10 cellular contexts compared by ENCODE assay signal in genomic region chr7:44882899-44883298, GRCh38. TPM values are rescaled to one million over a fixed set of nuclear protein-coding genes. Genes with fewer than 3 reads are reported as not detected.
DNase-seq lines count a peak whose midpoint lies in the region; TF ChIP-seq lines count a peak whose summit lies in the region.
"Had no signal": no experiment of that assay in that cellular context is flagged by ENCODE, and none has a peak within 500 bp of the region (broad histone marks: within the 10 kb centered on the region; RNA-seq: fewer than 3 reads in every experiment).

No MANE protein-coding gene starts in this region.

- H3K9me3 ChIP-seq in MM.1S (replicated peaks; ENCODE audit: insufficient read depth, low read length) (no peaks in the 10 kb centered on the region), prostate gland (no peaks in the 10 kb centered on the region), tibial nerve (no peaks in the 10 kb centered on the region)

- peaks cover 57% of the 10 kb centered on the region for H3K79me2 ChIP-seq in MM.1S (ENCODE audit: low read length)

- intact Hi-C loops in dorsolateral prefrontal cortex (cut with DNase I): loop anchor here (10.0 kb wide), 3 partner anchors 102 to 298 kb away; partner anchors contain the start of gene TMED4 (in 1 of the 2)
- intact Hi-C loops in prostate gland (cut with DNase I): loop anchor here (10.0 kb wide), 1 partner anchor 232 kb away; the partner anchor contains the start of gene TBRG4

- 0 out of 2 replicates have a peak, but pooled peaks cover 9% of the 10 kb centered on the region for H3K36me3 ChIP-seq in MM.1S (replicated peaks; ENCODE audit: insufficient read depth, low read length)
- H3K36me3 ChIP-seq in prostate gland: no peaks in the 10 kb centered on the region
- H3K36me3 ChIP-seq in tibial nerve: peaks cover 0 to 19% (median 0%) of the 10 kb centered on the region in 3 donors

- no peaks in the 10 kb centered on the region for H3K27me3 ChIP-seq in MM.1S (replicated peaks; ENCODE audit: insufficient read depth, low read length)
- no peaks in the 10 kb centered on the region for H3K27me3 ChIP-seq in dorsolateral prefrontal cortex
- H3K27me3 ChIP-seq in prostate gland (replicated peaks; ENCODE audit: insufficient read depth): no peaks in the 10 kb centered on the region
- H3K27me3 ChIP-seq in tibial nerve: no peaks in the 10 kb centered on the region

- no peak overlapping the region for H3K4me3 ChIP-seq in MM.1S (ENCODE audit: low read length)
- H3K4me3 ChIP-seq in dorsolateral prefrontal cortex: peak overlapping the region; percentile 7 to 99 (median 91)
- no peak overlapping the region for H3K4me3 ChIP-seq in prostate gland
- H3K4me3 ChIP-seq in tibial nerve: peak overlapping the region in 1 of 4 donors; percentile 77

- H3K4me1 ChIP-seq in MM.1S (ENCODE audit: low read length) (peaks cover 38% of the 10 kb centered on the region), prostate gland (replicated peaks) (peaks cover 24% of the 10 kb centered on the region), tibial nerve (peaks cover 3 to 75% (median 55%) of the 10 kb centered on the region in 4 donors)

- peak overlapping the region; percentile 88; the same call in 1 of the 2 replicates for H3K4me2 ChIP-seq in MM.1S (ENCODE audit: low read depth, low read length)

- H3K4me3 Mint-ChIP-seq in osteocyte (ENCODE audit: unreplicated experiment): peak overlapping the region; percentile 92

- TF ChIP-seq EP300 in tibial nerve (IDR thresholded peaks at IDR 0.05): no peak

- H3F3A ChIP-seq in MM.1S (ENCODE audit: insufficient read depth, low read length): peaks cover 20% of the 10 kb centered on the region

- peaks cover 15% of the 10 kb centered on the region for H3K36me3 Mint-ChIP-seq in osteocyte (ENCODE audit: unreplicated experiment)

- TF ChIP-seq POLR2A in prostate gland (IDR thresholded peaks at IDR 0.05): no peak
- TF ChIP-seq POLR2A in tibial nerve (IDR thresholded peaks at IDR 0.05): no peak

- no peak overlapping the region for H3K9ac ChIP-seq in MM.1S (ENCODE audit: low read length)

- DNase-seq in EL (peak; percentile 39), MM.1S (no peak), dorsolateral prefrontal cortex (no peak), osteocyte (ENCODE audit: extremely low spot score, unreplicated experiment) (no peak), prostate gland (ENCODE audit: low spot score) (no peak), NCI-H526 (lab: John Stamatoyannopoulos, UW) (no peak), tibial nerve (ENCODE audit: low spot score in 2 of 2) (no peak)
- DNase-seq: Kasumi-1; stimulated activated CD4-positive, alpha-beta T cell treated with anti-CD3 and anti-CD28 coated beads, Interleukin-15, amount 100 ng/mL, for 24 hours had no signal

- TF ChIP-seq CTCF in MM.1S (IDR thresholded peaks at IDR 0.05; ENCODE audit: low read length): no peak
- no peak for TF ChIP-seq CTCF in dorsolateral prefrontal cortex (IDR thresholded peaks at IDR 0.05 in 54 of 56, conservative IDR thresholded peaks at IDR 0.05 in 2 of 56; ENCODE audit: low read depth in 1 of 56, partially characterized antibody in 56 of 56)
- no peak for TF ChIP-seq CTCF in osteocyte (IDR thresholded peaks at IDR 0.05)
- no peak for TF ChIP-seq CTCF in prostate gland (IDR thresholded peaks at IDR 0.05)
- no peak for TF ChIP-seq CTCF in tibial nerve (IDR thresholded peaks at IDR 0.05)

- H2AFZ ChIP-seq in MM.1S (ENCODE audit: low read length): no peak overlapping the region

- peaks cover 58% of the 10 kb centered on the region for H3K4me1 Mint-ChIP-seq in osteocyte (ENCODE audit: unreplicated experiment)

- 0 out of 2 replicates have a peak, but pooled peaks cover 4% of the 10 kb centered on the region for H4K20me1 ChIP-seq in MM.1S (ENCODE audit: insufficient read depth, low read length)

- H3K9me2 ChIP-seq in MM.1S (replicated peaks; ENCODE audit: insufficient read depth, low read length): no peaks in the 10 kb centered on the region

- H3K27ac ChIP-seq in MM.1S (ENCODE audit: low read length) (no peak overlapping the region), dorsolateral prefrontal cortex (no peak overlapping the region), prostate gland (no peak overlapping the region), tibial nerve (no peak overlapping the region)
- H3K27ac ChIP-seq: epithelial cell of prostate had no signal

- H3K27ac Mint-ChIP-seq in osteocyte (ENCODE audit: unreplicated experiment): peak overlapping the region; percentile 31

- WGBS in prostate gland: 61% methylated on average over 3 of the region's 3 CpGs
- 53% methylated on average over 3 of the region's 3 CpGs for WGBS in tibial nerve, 2 donors

- H3K9me3 Mint-ChIP-seq in osteocyte (ENCODE audit: unreplicated experiment): no peaks in the 10 kb centered on the region

- H3K27me3 Mint-ChIP-seq in osteocyte (ENCODE audit: unreplicated experiment): no peaks in the 10 kb centered on the region

RNA-seq across cellular contexts. Expression of gene PURB, which starts 2.4 kb away (rescaled TPM):
- 10 to 100 TPM; 28.0 to 55.6 (median 40.5) TPM for total RNA-seq in dorsolateral prefrontal cortex
- 20.0 and 20.7 TPM in 2 replicates for total RNA-seq in osteocyte
- 10 to 100 TPM; 21.9 to 22.0 TPM for total RNA-seq in prostate gland
- 10 to 100 TPM; 20.0 to 26.4 (median 23.3) TPM for total RNA-seq in tibial nerve

RNA-seq across cellular contexts. Expression of gene H2AZ2, which starts 35.0 kb away (rescaled TPM):
- total RNA-seq in dorsolateral prefrontal cortex: 100 to 1,000 TPM; 150 to 227 (median 186) TPM
- 165 and 169 TPM in 2 replicates for total RNA-seq in osteocyte
- total RNA-seq in prostate gland: 100 to 1,000 TPM; 111 to 146 TPM
- total RNA-seq in tibial nerve: 100 to 1,000 TPM in 3 of 4 donors, 10 to 100 TPM in 1; 97.5 to 136 (median 126) TPM

Comparison
In these comparisons a context has a peak if more than half of its experiments do, and no peak if none do; other contexts are left out.
1. H3K4me3 ChIP-seq: peak in dorsolateral prefrontal cortex (59 of 59); none in MM.1S (single experiment) and prostate gland (0 of 2).